In genomic region chr6:29723666-29724588, GRCh38 we compare ENCODE assay signal across 9 cellular contexts. TPM values are rescaled to one million over a fixed set of nuclear protein-coding genes. Genes with fewer than 3 reads are reported as not detected.
DNase-seq lines count a peak whose midpoint lies in the region; ATAC-seq, FAIRE-seq and TF ChIP-seq lines count a peak whose summit lies in the region.
"Had no signal": no experiment of that assay in that cellular context is flagged by ENCODE, and none has a peak within 500 bp of the region (broad histone marks: within the 10 kb centered on the region; RNA-seq: fewer than 3 reads in every experiment).

No MANE protein-coding gene starts in this region.

- BruUV-seq in HepG2 (replicated peaks; lab: Mats Ljungman, UMichigan), result TSS peak; percentile 68

- H3K9me3 ChIP-seq in HepG2 (ENCODE audit: low read length), result no peaks in the 10 kb centered on the region

- intact Hi-C loops in HepG2 (cut with micrococcal nuclease; ENCODE audit: unreplicated experiment), result no loop called here

- DNase-seq in ELF-1 (ENCODE audit: low read depth, low spot score) (peak; percentile 52), bronchial epithelial cell (ENCODE audit: low read depth) (no peak), HepG2 (ENCODE audit: low spot score) (no peak), DMS79 (lab: John Stamatoyannopoulos, UW) (no peak)
- peak; percentile 52 to 66 (median 56) for DNase-seq in stimulated activated CD4-positive, alpha-beta T cell treated with anti-CD3 and anti-CD28 coated beads, TNF-alpha, amount 100 ng/mL, for 48 hours (ENCODE audit: low read depth in 3 of 3)

- H3K4me3 ChIP-seq in WI38 (ENCODE audit: low read depth, low read length) (0 out of 2 replicates have a peak overlapping the region, but pooled peaks have one; percentile 22), bronchial epithelial cell (ENCODE audit: low read depth, low read length) (peak overlapping the region; percentile 73), HepG2 (replicated peaks in 1 of 3; ENCODE audit: insufficient read depth in 1 of 3, low read depth in 2 of 3, low read length in 3 of 3) (peak overlapping the region; percentile 49 to 72 (median 55); a peak in 5 of 6 replicates)

- FAIRE-seq in bronchial epithelial cell (lab: Jason Lieb, UNC) (no peak), HepG2 (lab: Jason Lieb, UNC) (no peak)

- TF ChIP-seq CTCF in WI38 (IDR thresholded peaks at IDR 0.05; ENCODE audit: low read depth, low read length) (no peak), bronchial epithelial cell (IDR thresholded peaks at IDR 0.05; ENCODE audit: insufficient read depth, low read length, severe bottlenecking) (no peak), HepG2 (CRISPR knock-in tag; IDR thresholded peaks at IDR 0.05) (no peak)

- no peak overlapping the region for H3K27ac ChIP-seq in HepG2 (ENCODE audit: extremely low read length, insufficient read depth, low read length)

- H3K4me2 ChIP-seq in HepG2 (ENCODE audit: low read depth, low read length), result peak overlapping the region; percentile 69

- H3K27me3 ChIP-seq in bronchial epithelial cell (ENCODE audit: control insufficient read depth, insufficient read depth, low read length) (no peaks in the 10 kb centered on the region), HepG2 (ENCODE audit: control insufficient read depth in 1 of 2, insufficient read depth in 2 of 2, low read length in 2 of 2) (peaks cover 1 to 7% of the 10 kb centered on the region in 2 experiments; a peak in 1 of 5 replicates)

- TF ChIP-seq RAD21 in HepG2 (CRISPR knock-in tag; IDR thresholded peaks at IDR 0.05), result no peak

- TF ChIP-seq POLR2A in HepG2 (IDR thresholded peaks at IDR 0.05; ENCODE audit: insufficient read depth in 1 of 2, low read depth in 2 of 2, low read length in 2 of 2), result no peak

- no peaks in the 10 kb centered on the region for H4K20me1 ChIP-seq in HepG2 (ENCODE audit: insufficient read depth, low read length)

- no peaks in the 10 kb centered on the region for H3K4me1 ChIP-seq in HepG2 (ENCODE audit: insufficient read depth, low read length)

- no peaks in the 10 kb centered on the region for H3K79me2 ChIP-seq in HepG2 (ENCODE audit: insufficient read depth, low read length)

- H3K9ac ChIP-seq in HepG2 (ENCODE audit: insufficient read depth, low read depth, low read length), result no peak overlapping the region

- H2AFZ ChIP-seq in HepG2 (ENCODE audit: low read length), result no peak overlapping the region

- in situ Hi-C loops in HepG2 (cut with HindIII; ENCODE audit: extremely low pct_ligation_motif_present, low pct_unique_long_range_greater_than_20kb), result no loop called here

- POLR2A ChIA-PET in HepG2 (lab: Yijun Ruan, JAX), result no interaction called here

- WGBS in HepG2 (ENCODE audit: low lambda C conversion rate), result 66% methylated on average over 34 of the region's 76 CpGs

- no peak for TF ChIP-seq EP300 in HepG2 (IDR thresholded peaks at IDR 0.05; ENCODE audit: low read depth in 2 of 2, low read length in 2 of 2)
- no peak for TF ChIP-seq EP300 in HepG2 (CRISPR knock-in tag; IDR thresholded peaks at IDR 0.05; ENCODE audit: borderline replicate concordance)

- CTCF ChIA-PET in HepG2 (lab: Yijun Ruan, JAX; ENCODE audit: low intra/inter-chr PET ratio, low total read pairs), result no interaction called here

- peak; percentile 39 for ATAC-seq in HG02610 (IDR thresholded peaks at IDR 0.05; ENCODE audit: unreplicated experiment)
- ATAC-seq in HepG2, result peak; percentile 26
- no peak for ATAC-seq in HG02884 (IDR thresholded peaks at IDR 0.05; ENCODE audit: unreplicated experiment)

- H3K36me3 ChIP-seq in bronchial epithelial cell (ENCODE audit: control insufficient read depth, insufficient read depth, low read length), result no peaks in the 10 kb centered on the region
- H3K36me3 ChIP-seq in HepG2 (replicated peaks in 1 of 2; ENCODE audit: control insufficient read depth in 1 of 2, insufficient read depth in 2 of 2, low read length in 2 of 2), result no peaks in the 10 kb centered on the region

TF ChIP-seq in HepG2, 621 proteins besides CTCF, POLR2A, EP300 and RAD21 (continues in another document):
- TF ChIP-seq ZNF276 (CRISPR knock-in tag; IDR thresholded peaks at IDR 0.05; ENCODE audit: low read depth), result no peak
- TF ChIP-seq TAF1 (CRISPR knock-in tag; IDR thresholded peaks at IDR 0.05), result peak; percentile 33; the same call in 1 of the 2 replicates

RNA-seq across cellular contexts. Expression of gene HLA-F, which starts 0.7 kb away (rescaled TPM):
- total RNA-seq in bronchial epithelial cell (14.2 and 24.2 TPM in 2 replicates), HepG2 (2016; rRNA removed; fragmentation: Illumina TruSeq; extraction: Trizol) (3.5 and 6.0 TPM in 2 replicates)
- 0.71 and 1.1 TPM in 2 replicates for total RNA-seq in HepG2 (2016; cell fraction: cytosol; rRNA removed; fragmentation: Illumina TruSeq; extraction: Trizol; ENCODE audit: low read depth)
- 3.2 and 6.7 TPM in 2 replicates for total RNA-seq in HepG2 (2016; cell fraction: insoluble cytoplasmic fraction; rRNA removed; fragmentation: Illumina TruSeq; extraction: Trizol)
- total RNA-seq in HepG2 (2016; cell fraction: membrane; rRNA removed; fragmentation: Illumina TruSeq; extraction: Trizol), result 1.2 and 2.9 TPM in 2 replicates
- 6.6 and 6.7 TPM in 2 replicates for total RNA-seq in HepG2 (2016; cell fraction: nucleus; rRNA removed; fragmentation: Illumina TruSeq; extraction: Trizol)
- polyA plus RNA-seq in HepG2 (2011; rRNA removed), result 6.1 and 9.3 TPM in 2 replicates
- polyA plus RNA-seq in HepG2 (2011; cell fraction: cytosol; rRNA removed), result 4.3 and 5.2 TPM in 2 replicates
- 19.2 and 30.0 TPM in 2 replicates for polyA plus RNA-seq in HepG2 (2011; cell fraction: nucleus; rRNA removed)
- polyA plus RNA-seq in HepG2 (2012), result 5.4 and 8.4 TPM in 2 replicates
- polyA plus RNA-seq in HepG2 (2016; cell fraction: cytosol; fragmentation: Illumina TruSeq; extraction: Trizol; ENCODE audit: low read depth), result 0.76 and 0.84 TPM in 2 replicates
- 2.5 and 2.7 TPM in 2 replicates for polyA plus RNA-seq in HepG2 (2016; cell fraction: insoluble cytoplasmic fraction; fragmentation: Illumina TruSeq; extraction: Trizol; ENCODE audit: low read depth)
- 0.65 and 1.1 TPM in 2 replicates for polyA plus RNA-seq in HepG2 (2016; cell fraction: membrane; fragmentation: Illumina TruSeq; extraction: Trizol; ENCODE audit: low read depth)
- polyA plus RNA-seq in HepG2 (2016; cell fraction: nucleus; fragmentation: Illumina TruSeq; extraction: Trizol; ENCODE audit: insufficient read depth, low read depth), result 11.8 and 13.2 TPM in 2 replicates
- 0.33 and 3.7 TPM in 2 replicates for polyA minus RNA-seq in HepG2 (2011; rRNA and poly(A)+ RNA removed; ENCODE audit: low replicate concordance)
- 1.1 and 2.0 TPM in 2 replicates for polyA minus RNA-seq in HepG2 (2011; cell fraction: cytosol; rRNA and poly(A)+ RNA removed)
- polyA minus RNA-seq in HepG2 (2011; cell fraction: nucleus; rRNA and poly(A)+ RNA removed), result 5.7 and 9.8 TPM in 2 replicates

RNA-seq across cellular contexts. Expression of gene ZFP57, which starts 43.0 kb away (rescaled TPM):
- total RNA-seq in bronchial epithelial cell (0.90 and 1.6 TPM in 2 replicates), HepG2 (2016; rRNA removed; fragmentation: Illumina TruSeq; extraction: Trizol) (not detected in 2 replicates)
- not detected in 2 replicates for total RNA-seq in HepG2 (2016; cell fraction: cytosol; rRNA removed; fragmentation: Illumina TruSeq; extraction: Trizol; ENCODE audit: low read depth)
- total RNA-seq in HepG2 (2016; cell fraction: insoluble cytoplasmic fraction; rRNA removed; fragmentation: Illumina TruSeq; extraction: Trizol), result not detected in 2 replicates
- total RNA-seq in HepG2 (2016; cell fraction: membrane; rRNA removed; fragmentation: Illumina TruSeq; extraction: Trizol), result not detected in 2 replicates
- total RNA-seq in HepG2 (2016; cell fraction: nucleus; rRNA removed; fragmentation: Illumina TruSeq; extraction: Trizol), result not detected in 2 replicates
- not detected in 2 replicates for polyA plus RNA-seq in HepG2 (2011; rRNA removed)
- not detected in 2 replicates for polyA plus RNA-seq in HepG2 (2011; cell fraction: cytosol; rRNA removed)
- polyA plus RNA-seq in HepG2 (2011; cell fraction: nucleus; rRNA removed), result not detected in 2 replicates
- not detected in 2 replicates for polyA plus RNA-seq in HepG2 (2012)
- not detected in 2 replicates for polyA plus RNA-seq in HepG2 (2016; cell fraction: cytosol; fragmentation: Illumina TruSeq; extraction: Trizol; ENCODE audit: low read depth)
- not detected in 2 replicates for polyA plus RNA-seq in HepG2 (2016; cell fraction: insoluble cytoplasmic fraction; fragmentation: Illumina TruSeq; extraction: Trizol; ENCODE audit: low read depth)
- not detected in 2 replicates for polyA plus RNA-seq in HepG2 (2016; cell fraction: membrane; fragmentation: Illumina TruSeq; extraction: Trizol; ENCODE audit: low read depth)
- not detected in 2 replicates for polyA plus RNA-seq in HepG2 (2016; cell fraction: nucleus; fragmentation: Illumina TruSeq; extraction: Trizol; ENCODE audit: insufficient read depth, low read depth)
- not detected in 2 replicates for polyA minus RNA-seq in HepG2 (2011; rRNA and poly(A)+ RNA removed; ENCODE audit: low replicate concordance)
- not detected in 2 replicates for polyA minus RNA-seq in HepG2 (2011; cell fraction: cytosol; rRNA and poly(A)+ RNA removed)
- not detected in 2 replicates for polyA minus RNA-seq in HepG2 (2011; cell fraction: nucleus; rRNA and poly(A)+ RNA removed)
- total RNA-seq: NCI-H460 had no signal

Comparison
In these comparisons a context has a peak if more than half of its experiments do, and no peak if none do; other contexts are left out.
1. DNase-seq: peak in ELF-1 (single experiment) and stimulated activated CD4-positive, alpha-beta T cell treated with anti-CD3 and anti-CD28 coated beads, TNF-alpha, amount 100 ng/mL, for 48 hours (3 of 3); none in bronchial epithelial cell (single experiment), HepG2 (single experiment) and DMS79 (single experiment).
2. H3K4me3 ChIP-seq: peak in every context shown above with its lines; median percentile 73 in bronchial epithelial cell; 55 in HepG2; 22 in WI38.